In genomic region chr11:7927635-7928034, GRCh38 we compare ENCODE assay signal across 22 cellular contexts. TPM values are rescaled to one million over a fixed set of nuclear protein-coding genes. Genes with fewer than 3 reads are reported as not detected.
DNase-seq lines count a peak whose midpoint lies in the region; ATAC-seq and TF ChIP-seq lines count a peak whose summit lies in the region.
"Had no signal": no experiment of that assay in that cellular context is flagged by ENCODE, and none has a peak within 500 bp of the region (broad histone marks: within the 10 kb centered on the region; RNA-seq: fewer than 3 reads in every experiment).

No MANE protein-coding gene starts in this region.

- POLR2A ChIA-PET in SK-N-SH (lab: Yijun Ruan, JAX) = no interaction called here
- POLR2A ChIA-PET in PC-3 (lab: Charles Lee; ENCODE audit: unreplicated experiment) = no interaction called here

- DNase-seq in SK-N-SH (no peak), PC-3 (peak; percentile 33), foreskin keratinocyte (peak in 1 of 2 donors; percentile 44), ACHN (no peak), mesendoderm (no peak)
- DNase-seq: activated B cell treated with CpG ODN at 0.5 μM for 24 hours; activated CD8-positive, alpha-beta memory T cell treated with anti-CD3 and anti-CD28 coated beads, Interleukin-2, amount 10 ng/mL, durations not matched to agents 7 days and 5 days; activated naive CD4-positive, alpha-beta T cell; CD4-positive, alpha-beta memory T cell; DND-41; dorsolateral prefrontal cortex; esophagus squamous epithelium; kidney glomerular epithelial cell; MG63; Right ventricle myocardium superior; stimulated activated naive CD8-positive, alpha-beta T cell treated with anti-CD3 and anti-CD28 coated beads, Interleukin-15, amount 100 ng/mL, for 72 hours; upper lobe of right lung had no signal

- H3K79me2 ChIP-seq in SK-N-SH (ENCODE audit: insufficient read depth) (no peaks in the 10 kb centered on the region), PC-3 (ENCODE audit: low read length) (no peaks in the 10 kb centered on the region), mesendoderm (ENCODE audit: control insufficient read depth, insufficient read depth, low read length) (no peaks in the 10 kb centered on the region)

- no peak overlapping the region for H3K18ac ChIP-seq in mesendoderm (ENCODE audit: low read length)

- H3K23ac ChIP-seq in mesendoderm (ENCODE audit: low read length) = no peak overlapping the region

- H3K9me2 ChIP-seq in SK-N-SH (no peaks in the 10 kb centered on the region), PC-3 (replicated peaks; ENCODE audit: low read length) (no peaks in the 10 kb centered on the region)

- H3K4me2 ChIP-seq in SK-N-SH = no peak overlapping the region
- H3K4me2 ChIP-seq in PC-3 (ENCODE audit: low read length) = no peak overlapping the region
- H3K4me2 ChIP-seq in mesendoderm (ENCODE audit: low read length) = no peak overlapping the region
- H3K4me2 ChIP-seq: A549 had no signal

- no peaks in the 10 kb centered on the region; the same call in 1 of the 2 replicates for H3K9me3 ChIP-seq in SK-N-SH
- H3K9me3 ChIP-seq in PC-3 (ENCODE audit: low read length) = no peaks in the 10 kb centered on the region
- H3K9me3 ChIP-seq: A549, esophagus squamous epithelium, MG63, upper lobe of right lung had no signal

- H2BK120ac ChIP-seq in mesendoderm (ENCODE audit: low read depth, low read length) = no peak overlapping the region

- H3K4ac ChIP-seq in mesendoderm (ENCODE audit: low read depth, low read length) = no peak overlapping the region

- H3K27ac ChIP-seq in SK-N-SH (ENCODE audit: low read depth in 2 of 2, low read length in 1 of 2) (no peak overlapping the region), PC-3 (ENCODE audit: low read length) (no peak overlapping the region), foreskin keratinocyte (no peak overlapping the region), mesendoderm (ENCODE audit: low read depth, low read length) (no peak overlapping the region)
- H3K27ac ChIP-seq: A549, dorsolateral prefrontal cortex, esophagus squamous epithelium, upper lobe of right lung had no signal

- H4K5ac ChIP-seq in mesendoderm (ENCODE audit: low read length) = no peak overlapping the region

- TF ChIP-seq EP300 in SK-N-SH (IDR thresholded peaks at IDR 0.05; ENCODE audit: borderline replicate concordance in 1 of 2, low read depth in 1 of 2, low read length in 1 of 2) = no peak

- H3K9ac ChIP-seq in SK-N-SH = no peak overlapping the region
- no peak overlapping the region for H3K9ac ChIP-seq in PC-3 (ENCODE audit: low read length)
- H3K9ac ChIP-seq in mesendoderm (ENCODE audit: low read length) = no peak overlapping the region

- H4K8ac ChIP-seq in mesendoderm (ENCODE audit: low read depth, low read length) = no peak overlapping the region

- ATAC-seq in SK-N-SH treated with all-trans-retinoic acid at 6 μM for 48 hours (no peak), PC-3 (no peak), foreskin keratinocyte (peak; percentile 44)
- ATAC-seq: A549; activated CD8-positive, alpha-beta memory T cell treated with anti-CD3 and anti-CD28 coated beads, Interleukin-2, amount 10 ng/mL, durations not matched to agents 7 days and 5 days; stimulated activated naive CD8-positive, alpha-beta T cell treated with anti-CD3 and anti-CD28 coated beads, Interleukin-15, amount 100 ng/mL, for 72 hours; upper lobe of right lung had no signal

- no peak overlapping the region for H3K4me3 ChIP-seq in SK-N-SH (ENCODE audit: low read depth in 2 of 2, low read length in 1 of 2)
- no peak overlapping the region for H3K4me3 ChIP-seq in PC-3 (ENCODE audit: low read length)
- no peak overlapping the region for H3K4me3 ChIP-seq in mesendoderm (ENCODE audit: low read length)
- H3K4me3 ChIP-seq: A549, dorsolateral prefrontal cortex, esophagus squamous epithelium, MG63, upper lobe of right lung had no signal

- TF ChIP-seq RAD21 in SK-N-SH (IDR thresholded peaks at IDR 0.05; ENCODE audit: low read length) = no peak

- in situ Hi-C loops in ACHN (cut with HindIII; ENCODE audit: low pct_ligation_motif_present, low pct_unique_long_range_greater_than_20kb, low sequenced_read_pairs) = no loop called here

- no peaks in the 10 kb centered on the region for H3K79me1 ChIP-seq in mesendoderm (ENCODE audit: low read length)

- CTCF ChIA-PET in SK-N-SH (lab: Yijun Ruan, JAX) (no interaction called here), PC-3 (lab: Charles Lee) (no interaction called here)

- WGBS in SK-N-SH (ENCODE audit: low lambda C conversion rate) = 14% methylated on average over 6 of the region's 6 CpGs
- no CpG with 5 or more reads among the region's 6 CpGs for WGBS in mesendoderm (ENCODE audit: extremely low coverage, insufficient coverage, low lambda C conversion rate)

- H3F3A ChIP-seq in SK-N-SH (replicated peaks; ENCODE audit: insufficient read depth) (no peaks in the 10 kb centered on the region), PC-3 (ENCODE audit: low read length, unreplicated experiment) (no peaks in the 10 kb centered on the region)

- H3K4me1 ChIP-seq in SK-N-SH (ENCODE audit: control insufficient read depth in 1 of 2, insufficient read depth in 2 of 2, low read depth in 1 of 2, low read length in 1 of 2) (no peaks in the 10 kb centered on the region), PC-3 (ENCODE audit: insufficient read depth, low read length) (no peaks in the 10 kb centered on the region), foreskin keratinocyte (no peaks in the 10 kb centered on the region), mesendoderm (ENCODE audit: control insufficient read depth, low read depth, low read length) (no peaks in the 10 kb centered on the region)
- H3K4me1 ChIP-seq: A549, esophagus squamous epithelium, upper lobe of right lung had no signal

- H2BK5ac ChIP-seq in mesendoderm (ENCODE audit: low read length) = no peak overlapping the region

- H3K27me3 ChIP-seq in SK-N-SH (ENCODE audit: insufficient read depth) (no peaks in the 10 kb centered on the region; the same call in 1 of the 2 replicates), PC-3 (ENCODE audit: low read length) (no peaks in the 10 kb centered on the region), foreskin keratinocyte (no peaks in the 10 kb centered on the region), mesendoderm (ENCODE audit: insufficient read depth, low read length, poor library complexity) (no peaks in the 10 kb centered on the region)
- H3K27me3 ChIP-seq: MG63, upper lobe of right lung had no signal

- H3K56ac ChIP-seq in mesendoderm (ENCODE audit: low read length) = no peak overlapping the region

- TF ChIP-seq CTCF in SK-N-SH (IDR thresholded peaks at IDR 0.05) = no peak
- TF ChIP-seq CTCF in PC-3 (conservative IDR thresholded peaks at IDR 0.05; ENCODE audit: low read depth, low read length) = no peak
- TF ChIP-seq CTCF in foreskin keratinocyte (conservative IDR thresholded peaks at IDR 0.05) = no peak

- H4K20me1 ChIP-seq in SK-N-SH (ENCODE audit: insufficient read depth) = no peaks in the 10 kb centered on the region
- H4K20me1 ChIP-seq in PC-3 (ENCODE audit: low read length) = no peaks in the 10 kb centered on the region

- H2AK5ac ChIP-seq in mesendoderm (ENCODE audit: low read length) = no peak overlapping the region

- H2AFZ ChIP-seq in SK-N-SH (ENCODE audit: low read depth) = no peak overlapping the region
- no peak overlapping the region for H2AFZ ChIP-seq in PC-3 (ENCODE audit: low read length)

- intact Hi-C loops in PC-3 (cut with micrococcal nuclease) = no loop called here

- BruUV-seq in PC-3 (replicated peaks; lab: Mats Ljungman, UMichigan) = no TSS peak

- H3K36me3 ChIP-seq in SK-N-SH (replicated peaks in 1 of 2; ENCODE audit: control insufficient read depth in 1 of 2, insufficient read depth in 2 of 2, low read length in 1 of 2) (no peaks in the 10 kb centered on the region), PC-3 (ENCODE audit: low read depth, low read length) (no peaks in the 10 kb centered on the region), mesendoderm (ENCODE audit: control insufficient read depth, insufficient read depth, low read length) (no peaks in the 10 kb centered on the region)
- H3K36me3 ChIP-seq: esophagus squamous epithelium, MG63, upper lobe of right lung had no signal

- H2BK15ac ChIP-seq in mesendoderm (replicated peaks; ENCODE audit: low read depth) = no peak overlapping the region

TF ChIP-seq in SK-N-SH, 30 proteins besides CTCF, POLR2A, EP300 and RAD21:
- TF ChIP-seq FOSL2 (IDR thresholded peaks at IDR 0.05; ENCODE audit: borderline replicate concordance, low read depth) (peak; percentile 10; the same call in 1 of the 2 replicates), GABPA (IDR thresholded peaks at IDR 0.05; ENCODE audit: low read depth) (no peak)

TF ChIP-seq in SK-N-SH treated with all-trans-retinoic acid at 6 μM for 48 hours, 23 proteins besides CTCF, POLR2A, EP300 and RAD21 (continues in another document):
- TF ChIP-seq ZFP3 (CRISPR knock-in tag; IDR thresholded peaks at IDR 0.05) = no peak
- TF ChIP-seq ZNF8 (CRISPR knock-in tag; IDR thresholded peaks at IDR 0.05) = no peak
- no peak for TF ChIP-seq BACH2 (CRISPR knock-in tag; IDR thresholded peaks at IDR 0.05; ENCODE audit: borderline replicate concordance)

RNA-seq across cellular contexts. Expression of gene OR10A6, which starts 3.4 kb away (rescaled TPM):
- polyA plus RNA-seq in SK-N-SH (2012; rRNA removed) (0.02 TPM in 1 of 2 replicates, not detected in the other), foreskin keratinocyte (not detected in 2 replicates)
- 0.01 and 0.03 TPM in 2 replicates for polyA plus RNA-seq in SK-N-SH (2012; cell fraction: cytosol; rRNA removed)
- 0.05 TPM in 1 of 2 replicates, not detected in the other for polyA plus RNA-seq in SK-N-SH (2012; cell fraction: nucleus; rRNA removed)
- total RNA-seq in PC-3 (2014; rRNA removed) (not detected in 2 replicates), foreskin keratinocyte (0.07 TPM in 1 of 2 replicates, not detected in the other)
- polyA plus RNA-seq in mesendoderm (2013, experiment 1 of 2) = not detected
- not detected for polyA plus RNA-seq in mesendoderm (2013, experiment 2 of 2)
- total RNA-seq: activated B cell treated with CpG ODN at 0.5 μM for 24 hours; activated CD8-positive, alpha-beta memory T cell treated with anti-CD3 and anti-CD28 coated beads, Interleukin-2, amount 10 ng/mL, durations not matched to agents 7 days and 5 days; CD4-positive, alpha-beta memory T cell; dorsolateral prefrontal cortex; esophagus squamous epithelium; H4; mesothelial cell of epicardium; neural crest cell; Right ventricle myocardium superior; upper lobe of right lung had no signal
- polyA plus RNA-seq: A549; CD4-positive, alpha-beta memory T cell had no signal

RNA-seq across cellular contexts. Expression of gene OR10A3, which starts 13.9 kb away (rescaled TPM):
- not detected in 2 replicates for polyA plus RNA-seq in SK-N-SH (2012; rRNA removed)
- polyA plus RNA-seq in SK-N-SH (2012; cell fraction: cytosol; rRNA removed) = not detected in 2 replicates
- polyA plus RNA-seq in SK-N-SH (2012; cell fraction: nucleus; rRNA removed) = 0.04 TPM in 1 of 2 replicates, not detected in the other
- total RNA-seq in PC-3 (2014; rRNA removed) = not detected in 2 replicates
- total RNA-seq in foreskin keratinocyte = not detected in 2 replicates
- not detected in 2 replicates for polyA plus RNA-seq in foreskin keratinocyte
- polyA plus RNA-seq in mesendoderm (2013, experiment 1 of 2) = not detected
- not detected for polyA plus RNA-seq in mesendoderm (2013, experiment 2 of 2)
- total RNA-seq: activated B cell treated with CpG ODN at 0.5 μM for 24 hours; activated CD8-positive, alpha-beta memory T cell treated with anti-CD3 and anti-CD28 coated beads, Interleukin-2, amount 10 ng/mL, durations not matched to agents 7 days and 5 days; CD4-positive, alpha-beta memory T cell; dorsolateral prefrontal cortex; esophagus squamous epithelium; H4; mesothelial cell of epicardium; neural crest cell; Right ventricle myocardium superior; upper lobe of right lung had no signal
- polyA plus RNA-seq: A549; CD4-positive, alpha-beta memory T cell had no signal

RNA-seq across cellular contexts. Expression of gene NLRP10, which starts 37.6 kb away (rescaled TPM):
- polyA plus RNA-seq in SK-N-SH (2012; rRNA removed) (0.05 and 0.39 TPM in 2 replicates), foreskin keratinocyte (0.12 and 0.39 TPM in 2 replicates)
- polyA plus RNA-seq in SK-N-SH (2012; cell fraction: cytosol; rRNA removed) = 0.15 and 0.39 TPM in 2 replicates
- 0.13 and 0.27 TPM in 2 replicates for polyA plus RNA-seq in SK-N-SH (2012; cell fraction: nucleus; rRNA removed)
- total RNA-seq in PC-3 (2014; rRNA removed) (1.9 and 8.9 TPM in 2 replicates), foreskin keratinocyte (2.0 and 3.1 TPM in 2 replicates)
- 0.04 TPM for polyA plus RNA-seq in mesendoderm (2013, experiment 1 of 2)
- polyA plus RNA-seq in mesendoderm (2013, experiment 2 of 2) = 0.04 TPM
- total RNA-seq: activated B cell treated with CpG ODN at 0.5 μM for 24 hours; activated CD8-positive, alpha-beta memory T cell treated with anti-CD3 and anti-CD28 coated beads, Interleukin-2, amount 10 ng/mL, durations not matched to agents 7 days and 5 days; CD4-positive, alpha-beta memory T cell; esophagus squamous epithelium; H4; mesothelial cell of epicardium; neural crest cell; Right ventricle myocardium superior; upper lobe of right lung had no signal
- polyA plus RNA-seq: A549; CD4-positive, alpha-beta memory T cell had no signal

RNA-seq across cellular contexts. Expression of gene EIF3F, which starts 59.5 kb away (rescaled TPM):
- polyA plus RNA-seq in SK-N-SH (2012; rRNA removed) (213 and 341 TPM in 2 replicates), foreskin keratinocyte (343 and 345 TPM in 2 replicates)
- 295 and 390 TPM in 2 replicates for polyA plus RNA-seq in SK-N-SH (2012; cell fraction: cytosol; rRNA removed)
- polyA plus RNA-seq in SK-N-SH (2012; cell fraction: nucleus; rRNA removed) = 199 TPM in 2 replicates
- total RNA-seq in PC-3 (2014; rRNA removed) (182 and 227 TPM in 2 replicates), foreskin keratinocyte (274 and 284 TPM in 2 replicates)
- 498 TPM for polyA plus RNA-seq in mesendoderm (2013, experiment 1 of 2)
- polyA plus RNA-seq in mesendoderm (2013, experiment 2 of 2) = 521 TPM
